Comparison of ENCODE assay signal across 8 cellular contexts in the genomic region with DNA sequence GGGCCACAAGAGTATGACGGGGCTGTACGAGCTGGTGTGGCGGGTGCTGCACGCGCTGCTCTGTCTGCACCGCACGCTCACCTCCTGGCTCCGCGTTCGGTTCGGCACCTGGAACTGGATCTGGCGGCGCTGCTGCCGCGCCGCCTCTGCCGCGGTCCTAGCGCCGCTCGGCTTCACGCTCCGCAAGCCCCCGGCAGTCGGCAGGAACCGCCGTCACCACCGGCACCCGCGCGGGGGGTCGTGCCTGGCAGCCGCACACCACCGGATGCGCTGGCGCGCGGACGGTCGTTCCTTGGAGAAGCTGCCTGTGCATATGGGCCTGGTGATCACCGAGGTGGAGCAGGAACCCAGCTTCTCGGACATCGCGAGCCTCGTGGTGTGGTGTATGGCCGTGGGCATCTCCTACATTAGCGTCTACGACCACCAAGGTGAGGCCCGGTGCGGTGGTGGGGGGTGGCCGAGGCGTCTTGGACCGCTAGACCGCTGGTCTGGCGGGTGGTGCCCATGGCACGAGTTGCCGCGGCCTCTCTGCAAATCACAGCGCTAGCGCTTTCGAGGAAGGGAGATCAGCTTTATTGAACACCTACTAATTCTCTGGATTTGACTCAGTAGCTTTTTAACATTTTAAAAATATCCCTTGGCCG. TPM values are rescaled to one million over a fixed set of nuclear protein-coding genes. Genes with fewer than 3 reads are reported as not detected.
A peak's percentile ranks its signal among the peaks of the same experiment; 100 is the strongest.
DNase-seq lines count a peak whose midpoint lies in the region; ATAC-seq lines count a peak whose summit lies in the region.
"Not testable (repeated sequence)": the region's sequence is repeated elsewhere in the genome, so short reads cannot be mapped to it uniquely, and the experiment has no call there.

No MANE protein-coding gene starts in this region.

- in situ Hi-C loops in G401 (cut with HindIII; ENCODE audit: low sequenced_read_pairs), result not testable (repeated sequence)

- peak; percentile 23 for DNase-seq in G401 (ENCODE audit: low spot score)
- peak in 12 of 34 experiments; percentile 3 to 31 (median 10) for DNase-seq in T-cell
- peak; percentile 47 for DNase-seq in astrocyte of the hippocampus (ENCODE audit: low read depth, low spot score)
- DNase-seq in Right ventricle myocardium inferior (ENCODE audit: missing footprints), result not testable (repeated sequence)
- DNase-seq in naive thymus-derived CD4-positive, alpha-beta T cell, result peak in 4 of 9 donors; percentile 4 to 29 (median 16)

- not testable (repeated sequence) for H3K36me3 ChIP-seq in naive thymus-derived CD4-positive, alpha-beta T cell (ENCODE audit: control insufficient read depth in 2 of 3, insufficient read depth in 3 of 3, low read length in 3 of 3); subcutaneous abdominal adipose tissue (ENCODE audit: control insufficient read depth in 5 of 5, insufficient read depth in 5 of 5, low read length in 5 of 5)

- H3K4me3 Mint-ChIP-seq in T-cell, result peak overlapping the region; percentile 92 to 94 (median 93)
- H3K4me3 Mint-ChIP-seq in naive thymus-derived CD4-positive, alpha-beta T cell, result peak overlapping the region; percentile 85 to 98 (median 94)

- H3K4me1 Mint-ChIP-seq in T-cell, result peaks cover 52 to 66% (median 62%) of the 10 kb centered on the region in 3 donors
- H3K4me1 Mint-ChIP-seq in naive thymus-derived CD4-positive, alpha-beta T cell, result peaks cover 43 to 63% (median 59%) of the 10 kb centered on the region in 7 donors

- H3K27ac ChIP-seq in naive thymus-derived CD4-positive, alpha-beta T cell (ENCODE audit: low read depth, low read length), result peak overlapping the region; percentile 74
- peak overlapping the region; percentile 6 for H3K27ac ChIP-seq in subcutaneous abdominal adipose tissue (ENCODE audit: low read depth, low read length)

- intact Hi-C loops in Right ventricle myocardium inferior (cut with DNase I), result loop anchor here (5.0 kb wide), 1 partner anchor 73 kb away; the partner anchor contains the start of gene GOPC
- intact Hi-C loops in naive thymus-derived CD4-positive, alpha-beta T cell (cut with micrococcal nuclease), result loop anchor here (1.0 to 10.0 kb wide), 18 partner anchors 73 to 1675 kb away; partner anchors contain the start of genes DCBLD1 (in 2 of the 2), GOPC (in 2 of the 2), ZUP1 (in 2 of the 2) and ASF1A (in 1 of the 2)

- not testable (repeated sequence) for H3K9me3 ChIP-seq in naive thymus-derived CD4-positive, alpha-beta T cell (ENCODE audit: control insufficient read depth in 2 of 3, low read length in 3 of 3); subcutaneous abdominal adipose tissue (ENCODE audit: control insufficient read depth in 5 of 5, low read length in 5 of 5)

- H3K4me3 ChIP-seq in naive thymus-derived CD4-positive, alpha-beta T cell (ENCODE audit: low read length), result peak overlapping the region; percentile 95
- peak overlapping the region; percentile 53 to 82 (median 76) for H3K4me3 ChIP-seq in subcutaneous abdominal adipose tissue (ENCODE audit: low read depth in 1 of 5, low read length in 5 of 5)

- H3K9ac ChIP-seq in subcutaneous abdominal adipose tissue (ENCODE audit: low read length in 5 of 5), result peak overlapping the region in 4 of 5 donors; percentile 61 to 82 (median 78)

- CTCF ChIA-PET in T-cell (lab: Charles Lee), result interaction anchor here in 1 of 2 donors (0.6 to 0.9 kb wide), 2 partner anchors 62 to 73 kb away, joined by 3 read pairs; partner anchors contain the start of gene GOPC
- CTCF ChIA-PET in naive thymus-derived CD4-positive, alpha-beta T cell (lab: Charles Lee), result not testable (repeated sequence)

- H3K9me3 Mint-ChIP-seq in T-cell, result not testable (repeated sequence)
- H3K9me3 Mint-ChIP-seq in naive thymus-derived CD4-positive, alpha-beta T cell, result peaks cover 0 to 11% (median 0%) of the 10 kb centered on the region in 11 donors

- ATAC-seq in GM21723 (IDR thresholded peaks at IDR 0.05; ENCODE audit: unreplicated experiment) (peak; percentile 36), HG03439 (IDR thresholded peaks at IDR 0.05; ENCODE audit: unreplicated experiment) (peak; percentile 27), T-cell (replicated peaks in 1 of 4) (peak; percentile 45 to 59 (median 48)), Right ventricle myocardium inferior (peak; percentile 62)
- peak; percentile 58 for ATAC-seq in naive thymus-derived CD4-positive, alpha-beta T cell

- H3K4me1 ChIP-seq in naive thymus-derived CD4-positive, alpha-beta T cell (ENCODE audit: control insufficient read depth in 2 of 2, insufficient read depth in 2 of 2, low read length in 2 of 2), result peaks cover 24 to 28% of the 10 kb centered on the region in 2 donors
- peaks cover 0 to 49% (median 36%) of the 10 kb centered on the region in 5 donors for H3K4me1 ChIP-seq in subcutaneous abdominal adipose tissue (ENCODE audit: control insufficient read depth in 5 of 5, insufficient read depth in 5 of 5, low read length in 5 of 5)

- POLR2A ChIA-PET in T-cell (lab: Charles Lee), result interaction anchor here in 1 of 2 donors (0.6 kb wide), 1 partner anchor 120 kb away, joined by 4 read pairs; no protein-coding TSS in a partner anchor
- POLR2A ChIA-PET in naive thymus-derived CD4-positive, alpha-beta T cell (lab: Charles Lee), result not testable (repeated sequence)

- H3K27me3 ChIP-seq in naive thymus-derived CD4-positive, alpha-beta T cell (ENCODE audit: control insufficient read depth in 2 of 2, insufficient read depth in 2 of 2, low read length in 2 of 2); subcutaneous abdominal adipose tissue (ENCODE audit: control insufficient read depth in 5 of 5, insufficient read depth in 4 of 5, low read length in 5 of 5): not testable (repeated sequence)

- H3K27me3 Mint-ChIP-seq in T-cell; naive thymus-derived CD4-positive, alpha-beta T cell: not testable (repeated sequence)

- peak overlapping the region; percentile 55 to 59 for H3K27ac Mint-ChIP-seq in T-cell
- peak overlapping the region; percentile 81 to 98 (median 91) for H3K27ac Mint-ChIP-seq in naive thymus-derived CD4-positive, alpha-beta T cell

- H3K36me3 Mint-ChIP-seq in T-cell, result peaks cover 28% of the 10 kb centered on the region
- H3K36me3 Mint-ChIP-seq in naive thymus-derived CD4-positive, alpha-beta T cell, result peaks cover 0 to 25% (median 15%) of the 10 kb centered on the region in 5 donors

RNA-seq across cellular contexts. Expression of gene NUS1, which starts 0.5 kb away (rescaled TPM):
- 54.1 and 62.6 TPM in 2 replicates for total RNA-seq in G401 (2014; rRNA removed; shearing (Covaris generic))
- 10 to 100 TPM; 21.7 to 33.1 (median 28.0) TPM for total RNA-seq in T-cell
- total RNA-seq in Right ventricle myocardium inferior, result 13.5 TPM
- 10 to 100 TPM; 19.6 to 37.6 (median 33.2) TPM for total RNA-seq in naive thymus-derived CD4-positive, alpha-beta T cell
- polyA plus RNA-seq in naive thymus-derived CD4-positive, alpha-beta T cell, result 10 to 100 TPM; 10.9 to 13.3 TPM
